In the genomic region with DNA sequence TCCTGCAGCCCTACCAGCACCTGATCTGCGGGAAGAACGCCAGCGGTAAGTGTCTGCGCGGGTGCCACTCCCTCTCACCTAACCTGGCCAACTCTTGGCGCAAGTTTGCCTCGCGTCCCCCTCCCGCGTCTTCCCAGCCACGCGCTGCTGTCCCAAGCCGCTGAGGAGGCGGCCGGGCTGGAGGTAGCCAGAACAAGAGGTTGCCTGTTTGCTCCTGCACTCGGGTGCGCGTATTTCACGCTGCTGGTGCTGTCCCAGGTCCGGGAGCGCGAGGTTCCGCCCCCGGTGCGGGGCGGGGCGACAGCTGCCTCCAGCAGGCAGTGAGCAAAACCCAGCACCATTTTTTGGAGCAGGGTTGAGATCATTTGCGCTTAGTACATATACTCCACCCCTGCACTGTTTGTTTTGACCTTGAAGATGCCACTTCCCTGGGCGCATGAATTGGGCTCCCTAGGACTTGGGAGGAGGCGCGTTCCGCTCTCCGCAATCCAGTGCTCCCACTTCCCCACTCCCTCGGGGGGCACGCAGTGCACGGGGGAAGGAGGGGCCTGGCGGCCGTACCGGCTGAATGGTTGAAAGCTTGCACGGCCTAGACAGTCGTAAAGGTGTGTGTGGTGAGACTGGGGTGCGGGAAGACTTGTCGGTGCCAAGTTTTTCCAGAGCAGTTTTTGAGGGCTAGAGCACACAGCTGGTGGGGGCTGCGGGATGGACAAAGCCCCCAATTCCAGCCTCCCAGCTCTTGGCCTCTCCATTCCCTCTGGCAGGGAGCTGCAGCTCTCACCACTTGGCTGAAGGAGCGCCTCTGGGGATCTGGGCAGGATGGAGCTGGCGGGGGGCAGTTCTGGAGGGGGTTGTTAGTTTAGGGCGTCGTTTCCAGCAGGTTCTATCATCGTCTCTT, we compare ENCODE assay signal across 8 cellular contexts.
DNase-seq lines count a peak whose midpoint lies in the region; ATAC-seq and TF ChIP-seq lines count a peak whose summit lies in the region.

No MANE protein-coding gene starts in this region.

- peak overlapping the region; percentile 93 for H3K4me3 Mint-ChIP-seq in stimulated activated effector memory CD8-positive, alpha-beta T cell treated with anti-CD3 and anti-CD28 coated beads, Interleukin-12 subunit alpha, Interleukin-12 subunit beta, amount 100 ng/mL, for 72 hours

- H3K27ac Mint-ChIP-seq in stimulated activated effector memory CD8-positive, alpha-beta T cell treated with anti-CD3 and anti-CD28 coated beads, Interleukin-12 subunit alpha, Interleukin-12 subunit beta, amount 100 ng/mL, for 72 hours = peak overlapping the region; percentile 85

- TF ChIP-seq CTCF in LNCaP clone FGC (IDR thresholded peaks at IDR 0.05; ENCODE audit: control insufficient read depth, extremely low read depth, insufficient read depth) = no peak

- ATAC-seq in stimulated activated effector memory CD8-positive, alpha-beta T cell treated with anti-CD3 and anti-CD28 coated beads, Interleukin-12 subunit alpha, Interleukin-12 subunit beta, amount 100 ng/mL, for 72 hours = peak; percentile 72
- ATAC-seq in GM18907 (IDR thresholded peaks at IDR 0.05; ENCODE audit: unreplicated experiment) = no peak
- ATAC-seq in GM21447 (IDR thresholded peaks at IDR 0.05; ENCODE audit: unreplicated experiment) = no peak

- H3K4me1 ChIP-seq in ectodermal cell (ENCODE audit: control insufficient read depth, insufficient read depth, low read length) (peaks cover 10% of the 10 kb centered on the region), muscle layer of duodenum (ENCODE audit: control insufficient read depth in 1 of 2, insufficient read depth in 2 of 2, low read length in 2 of 2) (peaks cover 4 to 35% of the 10 kb centered on the region in 2 donors)

- WGBS in ectodermal cell, 2 experiments = 1% methylated on average over 49 of the region's 49 CpGs

- H3K9me3 ChIP-seq in ectodermal cell (ENCODE audit: control insufficient read depth, low read length) (no peaks in the 10 kb centered on the region), muscle layer of duodenum (ENCODE audit: control insufficient read depth in 1 of 2, low read length in 2 of 2) (no peaks in the 10 kb centered on the region)

- no peaks in the 10 kb centered on the region for H3K9me3 Mint-ChIP-seq in stimulated activated effector memory CD8-positive, alpha-beta T cell treated with anti-CD3 and anti-CD28 coated beads, Interleukin-12 subunit alpha, Interleukin-12 subunit beta, amount 100 ng/mL, for 72 hours

- peaks cover 33% of the 10 kb centered on the region for H3K4me1 Mint-ChIP-seq in stimulated activated effector memory CD8-positive, alpha-beta T cell treated with anti-CD3 and anti-CD28 coated beads, Interleukin-12 subunit alpha, Interleukin-12 subunit beta, amount 100 ng/mL, for 72 hours

- no peak overlapping the region for H3K27ac ChIP-seq in ectodermal cell (ENCODE audit: insufficient read depth, low read depth, low read length, poor library complexity, severe bottlenecking)
- H3K27ac ChIP-seq in muscle layer of duodenum (ENCODE audit: low read length) = no peak overlapping the region

- H3K36me3 Mint-ChIP-seq in stimulated activated effector memory CD8-positive, alpha-beta T cell treated with anti-CD3 and anti-CD28 coated beads, Interleukin-12 subunit alpha, Interleukin-12 subunit beta, amount 100 ng/mL, for 72 hours = peaks cover 15% of the 10 kb centered on the region

- H3K36me3 ChIP-seq in ectodermal cell (ENCODE audit: control insufficient read depth, insufficient read depth, low read length) (no peaks in the 10 kb centered on the region), muscle layer of duodenum (ENCODE audit: control insufficient read depth in 1 of 2, insufficient read depth in 2 of 2, low read length in 2 of 2) (no peaks in the 10 kb centered on the region)

- H3K27me3 ChIP-seq in ectodermal cell (ENCODE audit: control insufficient read depth, insufficient read depth, low read length, poor library complexity, severe bottlenecking) (peaks cover 67% of the 10 kb centered on the region), muscle layer of duodenum (ENCODE audit: low read depth, low read length) (peaks cover 30% of the 10 kb centered on the region)

- peak; percentile 32 for DNase-seq in AG08395 (ENCODE audit: low spot score)
- peak; percentile 47 for DNase-seq in LNCaP clone FGC (ENCODE audit: low read depth)
- DNase-seq in activated CD4-positive, alpha-beta T cell treated with anti-CD3 and anti-CD28 coated beads, Interleukin-2, amount 50 U/mL, for 4 hours = peak; percentile 79
- DNase-seq in stimulated activated effector memory CD8-positive, alpha-beta T cell treated with anti-CD3 and anti-CD28 coated beads, Interleukin-12 subunit alpha, Interleukin-12 subunit beta, amount 100 ng/mL, for 72 hours (ENCODE audit: low spot score in 2 of 2) = peak; percentile 42 to 75

- H3K4me3 ChIP-seq in LNCaP clone FGC (ENCODE audit: low read depth, low read length) = peak overlapping the region; percentile 30; the same call in 1 of the 2 replicates
- peak overlapping the region; percentile 73 for H3K4me3 ChIP-seq in ectodermal cell (ENCODE audit: insufficient read depth, low read depth, low read length)
- peak overlapping the region; percentile 42 to 66 for H3K4me3 ChIP-seq in muscle layer of duodenum (ENCODE audit: low read depth in 1 of 2, low read length in 2 of 2)
